Comparison of ENCODE assay signal across 2 cellular contexts in the genomic region with DNA sequence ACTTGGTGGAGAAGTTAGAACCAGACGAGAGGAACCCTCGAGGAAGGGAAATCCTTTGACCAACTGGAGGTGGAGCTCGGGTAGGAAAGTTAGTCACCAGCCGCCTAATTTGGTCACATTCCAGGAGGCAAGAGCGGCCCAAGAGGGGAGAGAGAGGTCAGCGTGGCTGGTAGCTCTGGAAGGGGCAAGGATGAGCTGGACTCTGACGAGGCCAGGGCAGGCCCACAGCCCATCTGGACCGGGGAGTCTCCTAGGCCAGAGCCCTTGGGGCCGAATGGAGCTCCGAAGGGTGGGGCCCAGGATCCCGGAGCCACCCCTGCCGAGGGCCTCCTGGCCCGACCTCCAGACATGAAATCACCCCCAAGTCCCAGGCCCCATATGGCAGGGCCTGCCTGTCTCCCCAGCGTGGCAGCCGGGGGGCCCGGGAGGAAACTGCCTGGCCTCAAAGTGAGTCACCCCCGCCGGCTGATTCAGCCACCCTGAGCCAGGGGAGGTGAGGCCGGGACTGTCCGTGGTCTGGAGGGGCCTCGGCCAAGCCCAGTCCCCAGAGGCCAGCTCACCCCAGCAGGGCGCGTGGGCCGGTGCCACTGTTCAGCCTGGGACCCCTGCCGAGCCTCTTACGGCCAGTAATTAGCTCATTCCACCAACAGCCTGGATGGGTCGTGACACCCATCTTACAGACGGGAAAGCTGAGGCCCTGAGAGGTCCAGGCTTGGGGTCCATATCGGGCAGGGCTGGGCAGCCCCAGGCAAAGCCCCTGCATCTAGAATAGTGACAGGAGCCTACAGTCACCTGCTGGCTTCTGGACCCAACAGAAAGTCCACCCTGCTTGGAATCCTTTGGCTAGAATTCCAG.
TF ChIP-seq lines count a peak whose summit lies in the region.

No MANE protein-coding gene starts in this region.

TF ChIP-seq in Ishikawa, 13 proteins besides CTCF, POLR2A, EP300 and RAD21:
- TF ChIP-seq CEBPB (IDR thresholded peaks at IDR 0.05) (no peak), TEAD4 (IDR thresholded peaks at IDR 0.05) (peak; percentile 50)
- TF ChIP-seq, protein P1, sequence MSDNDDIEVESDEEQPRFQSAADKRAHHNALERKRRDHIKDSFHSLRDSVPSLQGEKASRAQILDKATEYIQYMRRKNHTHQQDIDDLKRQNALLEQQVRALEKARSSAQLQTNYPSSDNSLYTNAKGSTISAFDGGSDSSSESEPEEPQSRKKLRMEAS (IDR thresholded peaks at IDR 0.05) = peak; percentile 20; the same call in 1 of the 2 replicates

TF ChIP-seq in H1, 55 proteins besides CTCF, POLR2A, EP300 and RAD21:
- no peak for TF ChIP-seq TAF1 (IDR thresholded peaks at IDR 0.05; ENCODE audit: low read depth, low read length)
- TF ChIP-seq GABPA (IDR thresholded peaks at IDR 0.05; ENCODE audit: borderline replicate concordance, insufficient read depth, low read length) = no peak
- no peak for TF ChIP-seq GTF2F1 (IDR thresholded peaks at IDR 0.05; ENCODE audit: borderline replicate concordance, low read depth, low read length)
- no peak for TF ChIP-seq TAF7 (optimal IDR thresholded peaks at IDR 0.05; ENCODE audit: borderline replicate concordance, low read depth, low read length)
- TF ChIP-seq KDM1A (IDR thresholded peaks at IDR 0.05; ENCODE audit: borderline replicate concordance, low read length) = no peak
TF ChIP-seq in H1: peak in this region for 0.
